8 cellular contexts compared by ENCODE assay signal in genomic region chr2:158967731-158968395, GRCh38.
A peak's percentile ranks its signal among the peaks of the same experiment; 100 is the strongest.
DNase-seq lines count a peak whose midpoint lies in the region; ATAC-seq and TF ChIP-seq lines count a peak whose summit lies in the region.

No MANE protein-coding gene starts in this region.

- peak overlapping the region; percentile 55 for H3K4me3 Mint-ChIP-seq in activated T-cell treated with anti-CD3 and anti-CD28 coated beads, Interleukin-2, amount 50 U/mL, for 24 hours
- peak overlapping the region; percentile 85 to 91 for H3K4me3 Mint-ChIP-seq in stimulated activated naive CD8-positive, alpha-beta T cell treated with anti-CD3 and anti-CD28 coated beads, Interleukin-15, amount 100 ng/mL, for 72 hours

- no peak for ATAC-seq in stimulated activated naive CD8-positive, alpha-beta T cell treated with anti-CD3 and anti-CD28 coated beads, Interleukin-15, amount 100 ng/mL, for 72 hours

- peak overlapping the region; percentile 77 for H3K4me3 ChIP-seq in choroid plexus epithelial cell (ENCODE audit: low read depth, low read length)

- H3K27me3 Mint-ChIP-seq in activated T-cell treated with anti-CD3 and anti-CD28 coated beads, Interleukin-2, amount 50 U/mL, for 24 hours: peaks cover 63% of the 10 kb centered on the region
- peaks cover 76% of the 10 kb centered on the region for H3K27me3 Mint-ChIP-seq in stimulated activated naive CD8-positive, alpha-beta T cell treated with anti-CD3 and anti-CD28 coated beads, Interleukin-15, amount 100 ng/mL, for 72 hours

- no peak overlapping the region for H3K27ac Mint-ChIP-seq in activated T-cell treated with anti-CD3 and anti-CD28 coated beads, Interleukin-2, amount 50 U/mL, for 24 hours
- peak overlapping the region in 1 of 2 donors; percentile 14 for H3K27ac Mint-ChIP-seq in stimulated activated naive CD8-positive, alpha-beta T cell treated with anti-CD3 and anti-CD28 coated beads, Interleukin-15, amount 100 ng/mL, for 72 hours

- no peaks in the 10 kb centered on the region for H3K36me3 Mint-ChIP-seq in activated T-cell treated with anti-CD3 and anti-CD28 coated beads, Interleukin-2, amount 50 U/mL, for 24 hours (ENCODE audit: low read depth)

- H3K9me3 Mint-ChIP-seq in activated T-cell treated with anti-CD3 and anti-CD28 coated beads, Interleukin-2, amount 50 U/mL, for 24 hours: no peaks in the 10 kb centered on the region
- H3K9me3 Mint-ChIP-seq in stimulated activated naive CD8-positive, alpha-beta T cell treated with anti-CD3 and anti-CD28 coated beads, Interleukin-15, amount 100 ng/mL, for 72 hours: no peaks in the 10 kb centered on the region

- H3K27ac ChIP-seq in layer of hippocampus (ENCODE audit: low read depth, low read length): peak overlapping the region; percentile 94

- H3K27me3 ChIP-seq in layer of hippocampus (ENCODE audit: control insufficient read depth, insufficient read depth, low read length): no peaks in the 10 kb centered on the region

- peaks cover 16% of the 10 kb centered on the region for H3K4me1 Mint-ChIP-seq in activated T-cell treated with anti-CD3 and anti-CD28 coated beads, Interleukin-2, amount 50 U/mL, for 24 hours (ENCODE audit: low read depth)
- peaks cover 14% of the 10 kb centered on the region for H3K4me1 Mint-ChIP-seq in stimulated activated naive CD8-positive, alpha-beta T cell treated with anti-CD3 and anti-CD28 coated beads, Interleukin-15, amount 100 ng/mL, for 72 hours

- DNase-seq in activated T-cell treated with anti-CD3 and anti-CD28 coated beads, Interleukin-2, amount 50 U/mL, for 24 hours: no peak
- DNase-seq in activated T-cell treated with anti-CD3 and anti-CD28 coated beads, Interleukin-2, amount 50 U/mL, for 48 hours: no peak
- peak; percentile 58 for DNase-seq in NCI-H526 treated with DMSO at 0.1 percent for 48 hours (lab: John Stamatoyannopoulos, UW)
- DNase-seq in choroid plexus epithelial cell (ENCODE audit: low read depth): peak; percentile 56
- no peak for DNase-seq in stimulated activated naive CD8-positive, alpha-beta T cell treated with anti-CD3 and anti-CD28 coated beads, Interleukin-15, amount 100 ng/mL, for 72 hours
- no peak for DNase-seq in stimulated activated CD8-positive, alpha-beta memory T cell treated with anti-CD3 and anti-CD28 coated beads, Interleukin-4, amount 100 ng/mL, for 48 hours
- DNase-seq in activated CD4-positive, alpha-beta T cell treated with anti-CD3 and anti-CD28 coated beads for 4 hours: no peak

- TF ChIP-seq CTCF in choroid plexus epithelial cell (conservative IDR thresholded peaks at IDR 0.05; ENCODE audit: low read depth, low read length): no peak

Comparison
In these comparisons a context has a peak if more than half of its experiments do, and no peak if none do; other contexts are left out.
1. DNase-seq: peak in NCI-H526 treated with DMSO at 0.1 percent for 48 hours (single experiment) and choroid plexus epithelial cell (single experiment); none in activated T-cell treated with anti-CD3 and anti-CD28 coated beads, Interleukin-2, amount 50 U/mL, for 24 hours (single experiment), activated T-cell treated with anti-CD3 and anti-CD28 coated beads, Interleukin-2, amount 50 U/mL, for 48 hours (0 of 2), stimulated activated naive CD8-positive, alpha-beta T cell treated with anti-CD3 and anti-CD28 coated beads, Interleukin-15, amount 100 ng/mL, for 72 hours (0 of 2), stimulated activated CD8-positive, alpha-beta memory T cell treated with anti-CD3 and anti-CD28 coated beads, Interleukin-4, amount 100 ng/mL, for 48 hours (single experiment) and activated CD4-positive, alpha-beta T cell treated with anti-CD3 and anti-CD28 coated beads for 4 hours (0 of 2).